ENCODE assay signal across 21 cellular contexts in the genomic region with DNA sequence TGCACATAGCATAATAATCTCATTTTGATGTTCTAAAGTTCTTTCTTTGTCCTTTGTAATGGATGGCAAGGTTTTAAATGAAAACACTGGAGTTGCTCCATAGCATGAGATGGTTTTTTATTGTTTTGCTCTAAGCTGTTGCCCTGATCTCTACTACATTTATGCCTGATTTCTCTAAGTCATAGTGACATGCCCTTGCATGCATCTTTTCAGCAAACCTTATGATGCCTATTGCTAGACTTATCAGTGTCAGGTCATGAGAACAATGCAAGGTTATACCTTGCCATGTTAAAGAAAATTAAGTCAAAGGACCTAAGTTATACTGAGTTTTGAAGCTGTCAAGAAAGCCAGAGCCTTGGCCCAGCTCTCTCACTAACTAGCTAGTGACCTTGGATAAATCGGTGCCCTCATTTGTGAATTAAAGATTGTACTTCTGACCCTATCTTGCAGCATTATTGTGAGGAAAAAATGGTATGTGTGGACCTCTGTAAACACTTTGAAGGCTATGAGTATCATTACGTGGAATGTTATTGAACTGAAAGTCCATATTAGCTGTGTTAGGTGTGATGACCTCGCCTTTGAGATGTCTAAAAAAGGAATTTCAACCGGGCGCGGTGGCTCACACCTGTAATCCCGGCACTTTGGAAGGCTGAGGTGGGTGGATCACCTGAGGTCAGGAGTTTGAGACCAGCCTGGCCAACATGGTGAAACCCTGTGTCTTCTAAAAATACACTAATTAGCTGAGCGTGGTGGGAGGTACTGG.
DNase-seq lines count a peak whose midpoint lies in the region; ATAC-seq, FAIRE-seq and TF ChIP-seq lines count a peak whose summit lies in the region.
"Had no signal": no experiment of that assay in that cellular context is flagged by ENCODE, and none has a peak within 500 bp of the region (broad histone marks: within the 10 kb centered on the region; RNA-seq: fewer than 3 reads in every experiment).

No MANE protein-coding gene starts in this region.

- intact Hi-C loops in MCF 10A (cut with micrococcal nuclease) (no loop called here), breast epithelium (cut with DNase I; ENCODE audit: low total_unique reads) (no loop called here), mammary epithelial cell (cut with micrococcal nuclease) (loop anchor here (10.0 kb wide), 1 partner anchor 345 kb away; a partner anchor contains a TSS)

- no peaks in the 10 kb centered on the region for H3K79me2 ChIP-seq in mammary epithelial cell (ENCODE audit: insufficient read depth, low read length)
- no peaks in the 10 kb centered on the region for H3K79me2 ChIP-seq in keratinocyte (ENCODE audit: control insufficient read depth, insufficient read depth, low read length)

- WGBS in mammary epithelial cell (ENCODE audit: low coverage, missing lambda C conversion rate): 80% methylated on average over 7 of the region's 8 CpGs

- H3K4me3 ChIP-seq in breast epithelium: no peak overlapping the region
- H3K4me3 ChIP-seq in mammary epithelial cell (replicated peaks in 1 of 3; ENCODE audit: insufficient read depth in 1 of 3, low read depth in 2 of 3, low read length in 3 of 3): no peak overlapping the region
- no peak overlapping the region for H3K4me3 ChIP-seq in keratinocyte (ENCODE audit: control insufficient read depth in 2 of 3, extremely low read depth in 1 of 3, insufficient read depth in 2 of 3, low read depth in 1 of 3, low read length in 3 of 3)
- H3K4me3 ChIP-seq: BLaER1 treated with 17β-estradiol and CSF1 and Interleukin-3, amounts not matched to agents 10 nM and 100 nM; HAP-1 had no signal

- H3K4me1 Mint-ChIP-seq in MCF 10A (ENCODE audit: insufficient read depth, unreplicated experiment) (peaks cover 19% of the 10 kb centered on the region), type B pancreatic cell (ENCODE audit: unreplicated experiment) (peaks cover 5% of the 10 kb centered on the region)

- dilution Hi-C loops in mammary epithelial cell (cut with HindIII; ENCODE audit: low sequenced_read_pairs): no loop called here
- dilution Hi-C loops in keratinocyte (cut with MboI; ENCODE audit: extremely low pct_ligation_motif_present, low sequenced_read_pairs): no loop called here

- peak overlapping the region; percentile 37 for H3K4me2 ChIP-seq in mammary epithelial cell (ENCODE audit: insufficient read depth, low read depth, low read length)
- peak overlapping the region; percentile 19 for H3K4me2 ChIP-seq in keratinocyte (ENCODE audit: control insufficient read depth, extremely low read depth, insufficient read depth, low read depth, low read length)
- H3K4me2 ChIP-seq: BLaER1 treated with 17β-estradiol and CSF1 and Interleukin-3, amounts not matched to agents 10 nM and 100 nM had no signal

- H2AFZ ChIP-seq in mammary epithelial cell (ENCODE audit: low read depth, low read length) (peak overlapping the region; percentile 30), keratinocyte (ENCODE audit: control insufficient read depth, low read length) (no peak overlapping the region)

- no peak for ATAC-seq in stimulated activated naive CD8-positive, alpha-beta T cell treated with anti-CD3 and anti-CD28 coated beads, Interleukin-15, Interleukin-2, amounts not matched to agents 100 U/mL and 50 U/mL, for 24 hours
- ATAC-seq: CD8-positive, alpha-beta T cell had no signal

- POLR2A ChIA-PET in MCF 10A (lab: Yijun Ruan, JAX): interaction anchor here (0.6 to 1.6 kb wide), 8 partner anchors 9 to 368 kb away, joined by 3 to 4 read pairs (median 3); a partner anchor contains a TSS

- CTCF ChIA-PET in MCF 10A (lab: Yijun Ruan, JAX): interaction anchor here (0.6 kb wide), 1 partner anchor 35 kb away, joined by 4 read pairs; no protein-coding TSS in a partner anchor
- CTCF ChIA-PET in mammary epithelial cell (lab: Charles Lee; ENCODE audit: low non-redundant PET): no interaction called here

- no peak for TF ChIP-seq POLR2A in breast epithelium (IDR thresholded peaks at IDR 0.05)

- H3K27ac ChIP-seq in breast epithelium: no peak overlapping the region
- H3K27ac ChIP-seq in mammary epithelial cell (ENCODE audit: insufficient read depth, low read depth, low read length): peak overlapping the region; percentile 78
- peak overlapping the region; percentile 10 for H3K27ac ChIP-seq in keratinocyte (ENCODE audit: control insufficient read depth, insufficient read depth, low read length)
- H3K27ac ChIP-seq: 22Rv1; BLaER1 treated with 17β-estradiol and CSF1 and Interleukin-3, amounts not matched to agents 10 nM and 100 nM had no signal

- in situ Hi-C loops in mammary epithelial cell (cut with MboI; ENCODE audit: low sequenced_read_pairs in 2 of 2): no loop called here

- H3K9me3 Mint-ChIP-seq in MCF 10A (ENCODE audit: unreplicated experiment): no peaks in the 10 kb centered on the region
- peaks cover 5% of the 10 kb centered on the region for H3K9me3 Mint-ChIP-seq in type B pancreatic cell
- H3K9me3 Mint-ChIP-seq: CD8-positive, alpha-beta T cell had no signal

- H3K36me3 Mint-ChIP-seq in MCF 10A (ENCODE audit: insufficient read depth, unreplicated experiment) (peaks cover 13% of the 10 kb centered on the region), type B pancreatic cell (no peaks in the 10 kb centered on the region)
- H3K36me3 Mint-ChIP-seq: CD8-positive, alpha-beta T cell had no signal

- H3K27ac Mint-ChIP-seq in MCF 10A (ENCODE audit: low read depth, unreplicated experiment) (peak overlapping the region; percentile 23), type B pancreatic cell (peak overlapping the region; percentile 36)
- H3K27ac Mint-ChIP-seq: CD8-positive, alpha-beta T cell had no signal

- no peaks in the 10 kb centered on the region for H3K27me3 ChIP-seq in breast epithelium
- no peaks in the 10 kb centered on the region for H3K27me3 ChIP-seq in mammary epithelial cell (ENCODE audit: insufficient read depth, low read length)
- H3K27me3 ChIP-seq in keratinocyte (ENCODE audit: control insufficient read depth, extremely low read depth, insufficient read depth, low read length): no peaks in the 10 kb centered on the region
- H3K27me3 ChIP-seq: BLaER1 treated with 17β-estradiol and CSF1 and Interleukin-3, amounts not matched to agents 10 nM and 100 nM had no signal

- DNase-seq in MCF 10A (ENCODE audit: unreplicated experiment): no peak
- DNase-seq in breast epithelium (ENCODE audit: low spot score in 2 of 2): no peak
- DNase-seq in mammary epithelial cell: peak; percentile 64
- DNase-seq in keratinocyte (ENCODE audit: low read depth, low spot score): no peak
- DNase-seq in type B pancreatic cell (ENCODE audit: extremely low spot score, unreplicated experiment): no peak
- DNase-seq in stimulated activated naive CD8-positive, alpha-beta T cell treated with anti-CD3 and anti-CD28 coated beads, Interleukin-15, Interleukin-2, amounts not matched to agents 100 U/mL and 50 U/mL, for 24 hours: no peak
- DNase-seq in NCI-H748 (lab: John Stamatoyannopoulos, UW; ENCODE audit: unreplicated experiment): no peak
- DNase-seq in GM19240 (ENCODE audit: insufficient read length, low spot score): no peak
- DNase-seq: CD8-positive, alpha-beta T cell; Kasumi-1; MM.1S; NCI-H1048; NCI-H1417 treated with DMSO at 0.1 percent for 48 hours; NCI-H187; NCI-H446; NCI-H526; RPMI8226; SHP77 treated with DMSO at 0.1 percent for 48 hours had no signal

- no peaks in the 10 kb centered on the region for H4K20me1 ChIP-seq in mammary epithelial cell (ENCODE audit: insufficient read depth, low read length)
- H4K20me1 ChIP-seq in keratinocyte (ENCODE audit: control insufficient read depth, extremely low read depth, insufficient read depth, low read length): no peaks in the 10 kb centered on the region
- H4K20me1 ChIP-seq: BLaER1 treated with 17β-estradiol and CSF1 and Interleukin-3, amounts not matched to agents 10 nM and 100 nM had no signal

- H3K9me1 ChIP-seq in keratinocyte (ENCODE audit: control insufficient read depth, extremely low read depth, insufficient read depth, low read length): no peaks in the 10 kb centered on the region

- FAIRE-seq in keratinocyte (lab: Jason Lieb, UNC): peak; percentile 64

- TF ChIP-seq CTCF in MCF 10A (IDR thresholded peaks at IDR 0.05; ENCODE audit: unreplicated experiment): no peak
- TF ChIP-seq CTCF in breast epithelium (IDR thresholded peaks at IDR 0.05): no peak
- no peak for TF ChIP-seq CTCF in mammary epithelial cell (conservative IDR thresholded peaks at IDR 0.05 in 1 of 2, IDR thresholded peaks at IDR 0.05 in 1 of 2; ENCODE audit: extremely low read depth in 1 of 2, insufficient read depth in 1 of 2, low read depth in 1 of 2, low read length in 2 of 2)
- no peak for TF ChIP-seq CTCF in keratinocyte (optimal IDR thresholded peaks at IDR 0.05 in 1 of 3, IDR thresholded peaks at IDR 0.05 in 1 of 3, conservative IDR thresholded peaks at IDR 0.05 in 1 of 3; ENCODE audit: extremely low read depth in 1 of 3, insufficient read depth in 2 of 3, low read length in 3 of 3)
- no peak for TF ChIP-seq CTCF in type B pancreatic cell (conservative IDR thresholded peaks at IDR 0.05)

- H3K9me3 ChIP-seq in breast epithelium: no peaks in the 10 kb centered on the region
- no peaks in the 10 kb centered on the region for H3K9me3 ChIP-seq in mammary epithelial cell (replicated peaks; ENCODE audit: insufficient read depth, low read length)
- H3K9me3 ChIP-seq in keratinocyte (ENCODE audit: control insufficient read depth, low read depth, low read length): no peaks in the 10 kb centered on the region
- H3K9me3 ChIP-seq: BLaER1 treated with 17β-estradiol and CSF1 and Interleukin-3, amounts not matched to agents 10 nM and 100 nM; HAP-1 had no signal

- H3K27me3 Mint-ChIP-seq in MCF 10A (ENCODE audit: insufficient read depth, unreplicated experiment): no peaks in the 10 kb centered on the region
- no peaks in the 10 kb centered on the region for H3K27me3 Mint-ChIP-seq in type B pancreatic cell

- no peaks in the 10 kb centered on the region for H3K36me3 ChIP-seq in breast epithelium
- no peaks in the 10 kb centered on the region for H3K36me3 ChIP-seq in mammary epithelial cell (ENCODE audit: insufficient read depth, low read length)
- no peaks in the 10 kb centered on the region for H3K36me3 ChIP-seq in keratinocyte (ENCODE audit: control insufficient read depth in 2 of 2, extremely low read depth in 1 of 2, insufficient read depth in 2 of 2, low read length in 2 of 2)
- H3K36me3 ChIP-seq: BLaER1 treated with 17β-estradiol and CSF1 and Interleukin-3, amounts not matched to agents 10 nM and 100 nM; HAP-1 had no signal

- H3K4me3 Mint-ChIP-seq in MCF 10A (ENCODE audit: unreplicated experiment): no peak overlapping the region
- no peak overlapping the region for H3K4me3 Mint-ChIP-seq in type B pancreatic cell
- H3K4me3 Mint-ChIP-seq: CD8-positive, alpha-beta T cell had no signal

- no TSS peak for BruUV-seq in MCF 10A (replicated peaks; lab: Mats Ljungman, UMichigan)
- no TSS peak for BruUV-seq in mammary epithelial cell (replicated peaks; lab: Mats Ljungman, UMichigan)

- H3K4me1 ChIP-seq in breast epithelium: no peaks in the 10 kb centered on the region
- H3K4me1 ChIP-seq in mammary epithelial cell (ENCODE audit: insufficient read depth, low read length): peaks cover 18% of the 10 kb centered on the region
- H3K4me1 ChIP-seq in keratinocyte (ENCODE audit: control insufficient read depth, extremely low read depth, insufficient read depth, low read length): peaks cover 16% of the 10 kb centered on the region
- H3K4me1 ChIP-seq: BLaER1 treated with 17β-estradiol and CSF1 and Interleukin-3, amounts not matched to agents 10 nM and 100 nM had no signal

- H3K9ac ChIP-seq in mammary epithelial cell (ENCODE audit: insufficient read depth, low read length): peak overlapping the region; percentile 11
- H3K9ac ChIP-seq in keratinocyte (ENCODE audit: control insufficient read depth, extremely low read depth, insufficient read depth, low read length): no peak overlapping the region
- H3K9ac ChIP-seq: BLaER1 treated with 17β-estradiol and CSF1 and Interleukin-3, amounts not matched to agents 10 nM and 100 nM had no signal

Comparison
In these comparisons a context has a peak if more than half of its experiments do, and no peak if none do; other contexts are left out.
1. H3K27ac ChIP-seq: peak in mammary epithelial cell (single experiment) and keratinocyte (single experiment); none in breast epithelium (0 of 2).